Comparison of ENCODE assay signal across 17 cellular contexts in genomic region chr15:98844261-98844660, GRCh38.
A peak's percentile ranks its signal among the peaks of the same experiment; 100 is the strongest.
DNase-seq lines count a peak whose midpoint lies in the region; ATAC-seq and TF ChIP-seq lines count a peak whose summit lies in the region.
"Had no signal": no experiment of that assay in that cellular context is flagged by ENCODE, and none has a peak within 500 bp of the region (broad histone marks: within the 10 kb centered on the region; RNA-seq: fewer than 3 reads in every experiment).

No MANE protein-coding gene starts in this region.

- no peaks in the 10 kb centered on the region for H3K36me3 Mint-ChIP-seq in endothelial cell (ENCODE audit: low read depth, unreplicated experiment)
- H3K36me3 Mint-ChIP-seq in stimulated activated effector memory CD8-positive, alpha-beta T cell treated with anti-CD3 and anti-CD28 coated beads, Interleukin-12 subunit alpha, Interleukin-12 subunit beta, amount 100 ng/mL, for 72 hours, result no peaks in the 10 kb centered on the region

- H3K36me3 ChIP-seq in BLaER1, result peaks cover 12% of the 10 kb centered on the region
- H3K36me3 ChIP-seq: MG63, SJSA1 had no signal

- peak; percentile 38 for DNase-seq in NCI-H69 (lab: John Stamatoyannopoulos, UW)
- DNase-seq in endothelial cell (ENCODE audit: low spot score), result no peak
- no peak for DNase-seq in NCI-H2081 (lab: John Stamatoyannopoulos, UW)
- no peak for DNase-seq in stimulated activated effector memory CD8-positive, alpha-beta T cell treated with anti-CD3 and anti-CD28 coated beads, Interleukin-12 subunit alpha, Interleukin-12 subunit beta, amount 100 ng/mL, for 72 hours (ENCODE audit: low spot score in 2 of 2)
- DNase-seq in stimulated activated naive CD4-positive, alpha-beta T cell treated with Interleukin-2 at 50 U/mL for 16 hours (lab: John Stamatoyannopoulos, UW), result no peak
- DNase-seq: CD8-positive, alpha-beta memory T cell; GOT3; MG63; NCI-H1105; NCI-H187; NCI-H345; NCI-H526 had no signal

- H3K9me3 Mint-ChIP-seq in endothelial cell (ENCODE audit: unreplicated experiment), result no peaks in the 10 kb centered on the region
- no peaks in the 10 kb centered on the region for H3K9me3 Mint-ChIP-seq in stimulated activated effector memory CD8-positive, alpha-beta T cell treated with anti-CD3 and anti-CD28 coated beads, Interleukin-12 subunit alpha, Interleukin-12 subunit beta, amount 100 ng/mL, for 72 hours
- H3K9me3 Mint-ChIP-seq: CD8-positive, alpha-beta memory T cell had no signal

- H3K27ac ChIP-seq in 22Rv1 (peak overlapping the region; percentile 69), BLaER1 (no peak overlapping the region)
- H3K27ac ChIP-seq: SJSA1 had no signal

- no peak overlapping the region for H3K4me3 Mint-ChIP-seq in endothelial cell (ENCODE audit: unreplicated experiment)
- no peak overlapping the region for H3K4me3 Mint-ChIP-seq in stimulated activated effector memory CD8-positive, alpha-beta T cell treated with anti-CD3 and anti-CD28 coated beads, Interleukin-12 subunit alpha, Interleukin-12 subunit beta, amount 100 ng/mL, for 72 hours
- H3K4me3 Mint-ChIP-seq: B cell; CD8-positive, alpha-beta memory T cell had no signal

- H3K4me2 ChIP-seq in BLaER1, result 0 out of 2 replicates have a peak overlapping the region, but pooled peaks have one; percentile 46

- H3K27me3 ChIP-seq in BLaER1, result no peaks in the 10 kb centered on the region
- H3K27me3 ChIP-seq: MG63, SJSA1 had no signal

- peaks cover 29% of the 10 kb centered on the region for H3K4me1 ChIP-seq in BLaER1

- ATAC-seq in GM19397 (IDR thresholded peaks at IDR 0.05; ENCODE audit: unreplicated experiment), result no peak
- ATAC-seq in stimulated activated effector memory CD8-positive, alpha-beta T cell treated with anti-CD3 and anti-CD28 coated beads, Interleukin-12 subunit alpha, Interleukin-12 subunit beta, amount 100 ng/mL, for 72 hours, result no peak

- H3K9me3 ChIP-seq in BLaER1, result no peaks in the 10 kb centered on the region
- H3K9me3 ChIP-seq: MG63, SJSA1 had no signal

- H3K9ac ChIP-seq in BLaER1, result no peak overlapping the region

- H3K27ac Mint-ChIP-seq in endothelial cell (ENCODE audit: unreplicated experiment), result peak overlapping the region; percentile 13
- H3K27ac Mint-ChIP-seq in stimulated activated effector memory CD8-positive, alpha-beta T cell treated with anti-CD3 and anti-CD28 coated beads, Interleukin-12 subunit alpha, Interleukin-12 subunit beta, amount 100 ng/mL, for 72 hours, result no peak overlapping the region
- H3K27ac Mint-ChIP-seq: B cell; CD8-positive, alpha-beta memory T cell had no signal

- peaks cover 98% of the 10 kb centered on the region for H4K20me1 ChIP-seq in BLaER1

- H3K4me1 Mint-ChIP-seq in endothelial cell (ENCODE audit: unreplicated experiment), result peaks cover 45% of the 10 kb centered on the region
- peaks cover 6% of the 10 kb centered on the region for H3K4me1 Mint-ChIP-seq in stimulated activated effector memory CD8-positive, alpha-beta T cell treated with anti-CD3 and anti-CD28 coated beads, Interleukin-12 subunit alpha, Interleukin-12 subunit beta, amount 100 ng/mL, for 72 hours
- H3K4me1 Mint-ChIP-seq: B cell had no signal

- peaks cover 2% of the 10 kb centered on the region for H3K27me3 Mint-ChIP-seq in endothelial cell (ENCODE audit: unreplicated experiment)

- no peak for TF ChIP-seq CTCF in 22Rv1 (IDR thresholded peaks at IDR 0.05)
- no peak for TF ChIP-seq CTCF in endothelial cell (IDR thresholded peaks at IDR 0.05; ENCODE audit: unreplicated experiment)

- no peak overlapping the region for H3K4me3 ChIP-seq in BLaER1
- H3K4me3 ChIP-seq: MG63, SJSA1 had no signal
